10 cellular contexts compared by ENCODE assay signal in genomic region chr13:89514534-89515312, GRCh38.
A peak's percentile ranks its signal among the peaks of the same experiment; 100 is the strongest.
DNase-seq lines count a peak whose midpoint lies in the region; ATAC-seq and TF ChIP-seq lines count a peak whose summit lies in the region.
"Had no signal": no experiment of that assay in that cellular context is flagged by ENCODE, and none has a peak within 500 bp of the region (broad histone marks: within the 10 kb centered on the region; RNA-seq: fewer than 3 reads in every experiment).

No MANE protein-coding gene starts in this region.

- H3K9me3 Mint-ChIP-seq in activated CD4-positive, alpha-beta T cell treated with anti-CD3 and anti-CD28 coated beads, Interleukin-2, amount 10 ng/mL, durations not matched to agents 24 days and 14 days = peaks cover 10% of the 10 kb centered on the region

- WGBS in ovary, 3 donors = 38 to 54% (median 49%) methylated on average over 4 of the region's 4 CpGs

- H3K36me3 ChIP-seq in left ventricle myocardium inferior (no peaks in the 10 kb centered on the region), upper lobe of right lung (no peaks in the 10 kb centered on the region), ovary (no peaks in the 10 kb centered on the region)

- ATAC-seq in upper lobe of right lung = peak; percentile 56

- DNase-seq in NCI-H345 (lab: John Stamatoyannopoulos, UW) = peak; percentile 48
- DNase-seq in NCI-H345 treated with DMSO at 0.1 percent for 48 hours (lab: John Stamatoyannopoulos, UW; ENCODE audit: unreplicated experiment) = no peak
- peak; percentile 58 to 81 for DNase-seq in SW 1271 (lab: John Stamatoyannopoulos, UW)
- DNase-seq in left ventricle myocardium inferior = no peak
- no peak for DNase-seq in upper lobe of right lung
- DNase-seq in ovary = no peak
- no peak for DNase-seq in GM03348 (ENCODE audit: low spot score)
- DNase-seq in activated CD4-positive, alpha-beta T cell treated with anti-CD3 and anti-CD28 coated beads, Interleukin-2, amount 10 ng/mL, durations not matched to agents 24 days and 14 days = no peak
- DNase-seq: activated naive CD8-positive, alpha-beta T cell treated with anti-CD3 and anti-CD28 coated beads for 36 hours had no signal

- H3K4me1 ChIP-seq in left ventricle myocardium inferior (peaks cover 12% of the 10 kb centered on the region), upper lobe of right lung (peaks cover 10% of the 10 kb centered on the region), ovary (ENCODE audit: insufficient read depth) (no peaks in the 10 kb centered on the region)

- H3K27ac ChIP-seq in left ventricle myocardium inferior (replicated peaks) (peak overlapping the region; percentile 61), upper lobe of right lung (peak overlapping the region; percentile 26), ovary (no peak overlapping the region)

- TF ChIP-seq POLR2A in ovary (IDR thresholded peaks at IDR 0.05) = no peak

- H3K9me3 ChIP-seq in left ventricle myocardium inferior (replicated peaks) (peaks cover 11% of the 10 kb centered on the region), upper lobe of right lung (no peaks in the 10 kb centered on the region), ovary (no peaks in the 10 kb centered on the region)

- H3K4me3 Mint-ChIP-seq in activated CD4-positive, alpha-beta T cell treated with anti-CD3 and anti-CD28 coated beads, Interleukin-2, amount 10 ng/mL, durations not matched to agents 24 days and 14 days = no peak overlapping the region
- H3K4me3 Mint-ChIP-seq: activated naive CD8-positive, alpha-beta T cell treated with anti-CD3 and anti-CD28 coated beads for 36 hours; T-helper 1 cell treated with Interleukin-12 subunit alpha and Interleukin-12 subunit beta and Interleukin-4 antibody, amounts not matched to agents 30 μg/mL and 1 μg/mL, for 36 hours had no signal

- TF ChIP-seq EP300 in ovary (IDR thresholded peaks at IDR 0.05) = no peak

- no peaks in the 10 kb centered on the region for H3K27me3 Mint-ChIP-seq in activated CD4-positive, alpha-beta T cell treated with anti-CD3 and anti-CD28 coated beads, Interleukin-2, amount 10 ng/mL, durations not matched to agents 24 days and 14 days
- H3K27me3 Mint-ChIP-seq: activated naive CD8-positive, alpha-beta T cell treated with anti-CD3 and anti-CD28 coated beads for 36 hours had no signal

- TF ChIP-seq CTCF in left ventricle myocardium inferior (IDR thresholded peaks at IDR 0.05; ENCODE audit: borderline replicate concordance) (no peak), upper lobe of right lung (IDR thresholded peaks at IDR 0.05) (no peak), ovary (IDR thresholded peaks at IDR 0.05) (no peak)

- intact Hi-C loops in left ventricle myocardium inferior (cut with micrococcal nuclease) (no loop called here), upper lobe of right lung (cut with DNase I) (no loop called here), ovary (cut with DNase I) (no loop called here)
- intact Hi-C loops in activated CD4-positive, alpha-beta T cell treated with anti-CD3 and anti-CD28 coated beads, Interleukin-2, amount 10 ng/mL, durations not matched to agents 24 days and 14 days (cut with micrococcal nuclease) = no loop called here

- no peaks in the 10 kb centered on the region for H3K36me3 Mint-ChIP-seq in activated CD4-positive, alpha-beta T cell treated with anti-CD3 and anti-CD28 coated beads, Interleukin-2, amount 10 ng/mL, durations not matched to agents 24 days and 14 days (ENCODE audit: low read depth)
- H3K36me3 Mint-ChIP-seq: activated naive CD8-positive, alpha-beta T cell treated with anti-CD3 and anti-CD28 coated beads for 36 hours had no signal

- H3K27ac Mint-ChIP-seq in activated CD4-positive, alpha-beta T cell treated with anti-CD3 and anti-CD28 coated beads, Interleukin-2, amount 10 ng/mL, durations not matched to agents 24 days and 14 days = no peak overlapping the region
- H3K27ac Mint-ChIP-seq: activated naive CD8-positive, alpha-beta T cell treated with anti-CD3 and anti-CD28 coated beads for 36 hours; T-helper 1 cell treated with Interleukin-12 subunit alpha and Interleukin-12 subunit beta and Interleukin-4 antibody, amounts not matched to agents 30 μg/mL and 1 μg/mL, for 36 hours had no signal

- H3K4me3 ChIP-seq in left ventricle myocardium inferior (no peak overlapping the region), upper lobe of right lung (no peak overlapping the region), ovary (no peak overlapping the region)

- H3K27me3 ChIP-seq in left ventricle myocardium inferior (ENCODE audit: low read depth) (no peaks in the 10 kb centered on the region), upper lobe of right lung (no peaks in the 10 kb centered on the region), ovary (no peaks in the 10 kb centered on the region)

- no peaks in the 10 kb centered on the region for H3K4me1 Mint-ChIP-seq in activated CD4-positive, alpha-beta T cell treated with anti-CD3 and anti-CD28 coated beads, Interleukin-2, amount 10 ng/mL, durations not matched to agents 24 days and 14 days
- H3K4me1 Mint-ChIP-seq: activated naive CD8-positive, alpha-beta T cell treated with anti-CD3 and anti-CD28 coated beads for 36 hours had no signal

Comparison
In these comparisons a context has a peak if more than half of its experiments do, and no peak if none do; other contexts are left out.
1. DNase-seq: peak in NCI-H345 (single experiment) and SW 1271 (2 of 2); none in NCI-H345 treated with DMSO at 0.1 percent for 48 hours (single experiment), left ventricle myocardium inferior (single experiment), upper lobe of right lung (single experiment), ovary (0 of 5), GM03348 (single experiment) and activated CD4-positive, alpha-beta T cell treated with anti-CD3 and anti-CD28 coated beads, Interleukin-2, amount 10 ng/mL, durations not matched to agents 24 days and 14 days (single experiment).
2. H3K27ac ChIP-seq: peak in left ventricle myocardium inferior (single experiment) and upper lobe of right lung (single experiment); none in ovary (0 of 2).